ENCODE assay signal across 8 cellular contexts in the genomic region with DNA sequence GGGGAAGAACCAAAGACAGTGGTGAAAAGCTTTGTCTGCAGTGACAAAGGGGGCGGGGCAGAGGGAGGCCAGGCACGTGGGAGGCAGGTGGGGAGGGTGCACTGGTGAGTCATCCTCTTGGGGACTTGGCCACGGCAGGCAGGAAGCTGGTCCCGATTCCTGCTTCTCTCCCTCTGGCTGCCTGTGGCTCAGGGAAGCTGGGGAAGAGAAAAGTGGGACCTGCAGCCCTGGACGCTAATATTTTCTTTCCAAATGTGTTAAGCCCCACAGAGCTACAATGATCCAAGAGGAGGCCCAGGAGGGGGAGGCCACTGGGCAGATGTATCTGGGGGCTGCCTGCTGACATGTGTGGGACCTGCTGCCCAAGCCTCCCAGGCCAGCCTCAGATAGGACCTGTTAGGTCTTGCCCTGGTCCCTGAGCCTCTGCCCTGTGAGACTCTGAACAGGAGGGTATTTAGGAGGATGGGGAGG.
A peak's percentile ranks its signal among the peaks of the same experiment; 100 is the strongest.
DNase-seq lines count a peak whose midpoint lies in the region; ATAC-seq and TF ChIP-seq lines count a peak whose summit lies in the region.

No MANE protein-coding gene starts in this region.

- TF ChIP-seq CTCF in tibial artery (IDR thresholded peaks at IDR 0.05): no peak

- intact Hi-C loops in tibial artery (cut with DNase I; ENCODE audit: low total_unique reads): no loop called here

- peaks cover 0 to 13% (median 5%) of the 10 kb centered on the region in 3 donors for H3K36me3 ChIP-seq in tibial artery

- peaks cover 5% of the 10 kb centered on the region for H3K27me3 Mint-ChIP-seq in activated naive CD8-positive, alpha-beta T cell treated with anti-CD3 and anti-CD28 coated beads, Interleukin-2, amount 50 U/mL, for 24 hours

- DNase-seq in A172 (ENCODE audit: low spot score) (peak; percentile 95), NCI-H1930 (lab: John Stamatoyannopoulos, UW) (peak; percentile 59 to 60), iPS-NIHi7 (ENCODE audit: extremely low spot score) (peak; percentile 94), tibial artery (peak; percentile 85 to 94), GM19240 (ENCODE audit: insufficient read length, low spot score) (no peak)
- peak; percentile 36 for DNase-seq in activated naive CD8-positive, alpha-beta T cell treated with anti-CD3 and anti-CD28 coated beads, Interleukin-2, amount 50 U/mL, for 24 hours
- DNase-seq in central memory CD4-positive, alpha-beta T cell: no peak

- no peaks in the 10 kb centered on the region for H3K36me3 Mint-ChIP-seq in activated naive CD8-positive, alpha-beta T cell treated with anti-CD3 and anti-CD28 coated beads, Interleukin-2, amount 50 U/mL, for 24 hours (ENCODE audit: low read depth)

- no peaks in the 10 kb centered on the region for H3K9me3 ChIP-seq in tibial artery

- peaks cover 0 to 53% (median 38%) of the 10 kb centered on the region in 4 donors for H3K4me1 ChIP-seq in tibial artery

- H3K4me3 Mint-ChIP-seq in activated naive CD8-positive, alpha-beta T cell treated with anti-CD3 and anti-CD28 coated beads, Interleukin-2, amount 50 U/mL, for 24 hours: no peak overlapping the region

- peak; percentile 59 for ATAC-seq in GM18502 (IDR thresholded peaks at IDR 0.05; ENCODE audit: poor library complexity, unreplicated experiment)
- peak; percentile 48 for ATAC-seq in activated naive CD8-positive, alpha-beta T cell treated with anti-CD3 and anti-CD28 coated beads, Interleukin-2, amount 50 U/mL, for 24 hours

- peak overlapping the region; percentile 65 to 72 for H3K27ac ChIP-seq in tibial artery

- H3K4me1 Mint-ChIP-seq in activated naive CD8-positive, alpha-beta T cell treated with anti-CD3 and anti-CD28 coated beads, Interleukin-2, amount 50 U/mL, for 24 hours: no peaks in the 10 kb centered on the region

- H3K27me3 ChIP-seq in tibial artery: no peaks in the 10 kb centered on the region

- H3K4me3 ChIP-seq in tibial artery: no peak overlapping the region

- H3K9me3 Mint-ChIP-seq in activated naive CD8-positive, alpha-beta T cell treated with anti-CD3 and anti-CD28 coated beads, Interleukin-2, amount 50 U/mL, for 24 hours: no peaks in the 10 kb centered on the region

- H3K27ac Mint-ChIP-seq in activated naive CD8-positive, alpha-beta T cell treated with anti-CD3 and anti-CD28 coated beads, Interleukin-2, amount 50 U/mL, for 24 hours: no peak overlapping the region

Comparison
In these comparisons a context has a peak if more than half of its experiments do, and no peak if none do; other contexts are left out.
1. DNase-seq: peak in A172 (single experiment), NCI-H1930 (2 of 2), activated naive CD8-positive, alpha-beta T cell treated with anti-CD3 and anti-CD28 coated beads, Interleukin-2, amount 50 U/mL, for 24 hours (single experiment), iPS-NIHi7 (single experiment) and tibial artery (2 of 2); none in GM19240 (single experiment) and central memory CD4-positive, alpha-beta T cell (single experiment).